Comparison of ENCODE assay signal across 32 cellular contexts in genomic region chr13:48118025-48118424, GRCh38.
"Had no signal": no experiment of that assay in that cellular context is flagged by ENCODE, and none has a peak within 500 bp of the region (broad histone marks: within the 10 kb centered on the region; RNA-seq: fewer than 3 reads in every experiment).

No MANE protein-coding gene starts in this region.

- H3K9me3 ChIP-seq: adrenal gland, body of pancreas, breast epithelium had no signal

- DNase-seq: activated B cell treated with CpG ODN at 0.5 μM for 24 hours; activated CD4-positive, alpha-beta memory T cell treated with anti-CD3 and anti-CD28 coated beads for 36 hours; activated CD4-positive, alpha-beta T cell treated with anti-CD3 and anti-CD28 coated beads for 4 hours; activated CD4-positive, alpha-beta T cell treated with anti-CD3 and anti-CD28 coated beads, Interleukin-2, amount 10 ng/mL, durations not matched to agents 24 days and 14 days; activated CD4-positive, alpha-beta T cell treated with anti-CD3 and anti-CD28 coated beads, Interleukin-2, amount 50 U/mL, for 1 hour; activated CD4-positive, alpha-beta T cell treated with anti-CD3 and anti-CD28 coated beads, Interleukin-2, amount 50 U/mL, for 4 hours; activated CD4-positive, CD25-positive, alpha-beta regulatory T cell treated with anti-CD3 and anti-CD28 coated beads, Interleukin-2, amount 50 U/mL, for 72 hours; activated CD8-positive, alpha-beta memory T cell treated with anti-CD3 and anti-CD28 coated beads, Interleukin-2, amount 50 U/mL, for 4 hours; activated CD8-positive, alpha-beta T cell treated with anti-CD3 and anti-CD28 coated beads for 36 hours; activated effector memory CD4-positive, alpha-beta T cell treated with anti-CD3 and anti-CD28 coated beads, Interleukin-2, amount 50 U/mL, for 16 hours; activated gamma-delta T cell treated with Interleukin-2 at 50 U/mL for 16 hours; activated naive CD4-positive, alpha-beta T cell; activated naive CD4-positive, alpha-beta T cell treated with anti-CD3 and anti-CD28 coated beads for 36 hours; activated naive CD4-positive, alpha-beta T cell treated with anti-CD3 and anti-CD28 coated beads, Interleukin-2, amount 50 U/mL, for 16 hours; activated naive CD8-positive, alpha-beta T cell treated with anti-CD3 and anti-CD28 coated beads for 36 hours; activated T-cell treated with anti-CD3 and anti-CD28 coated beads for 4 hours; activated T-cell treated with anti-CD3 and anti-CD28 coated beads, Interleukin-2, amount 50 U/mL, for 1 hour; activated T-cell treated with anti-CD3 and anti-CD28 coated beads, Interleukin-2, amount 50 U/mL, for 4 hours; activated T-cell treated with anti-CD3 and anti-CD28 coated beads, Interleukin-2, amount 50 U/mL, for 72 hours; adrenal gland; amniotic stem cell; aorta; body of pancreas; brain microvascular endothelial cell; central memory CD4-positive, alpha-beta T cell; T-cell; T-helper 17 cell had no signal

- H3K27ac ChIP-seq: adrenal gland, body of pancreas, brain microvascular endothelial cell, breast epithelium, VCaP had no signal

- H3K36me3 ChIP-seq: adrenal gland, brain microvascular endothelial cell, breast epithelium had no signal

- H3K9me3 Mint-ChIP-seq: activated B cell treated with CpG ODN at 0.5 μM for 24 hours; activated CD4-positive, alpha-beta memory T cell treated with anti-CD3 and anti-CD28 coated beads for 36 hours; activated CD4-positive, alpha-beta T cell treated with anti-CD3 and anti-CD28 coated beads, Interleukin-2, amount 10 ng/mL, durations not matched to agents 24 days and 14 days; activated CD8-positive, alpha-beta T cell treated with anti-CD3 and anti-CD28 coated beads for 36 hours; activated naive CD4-positive, alpha-beta T cell treated with anti-CD3 and anti-CD28 coated beads for 36 hours; activated naive CD4-positive, alpha-beta T cell treated with anti-CD3 and anti-CD28 coated beads, Interleukin-2, amount 50 U/mL, for 72 hours; activated naive CD8-positive, alpha-beta T cell treated with anti-CD3 and anti-CD28 coated beads for 36 hours; activated T-cell treated with anti-CD3 and anti-CD28 coated beads, Interleukin-2, amount 50 U/mL, for 4 hours; activated T-helper 17 cell treated with anti-CD3 and anti-CD28 coated beads, Interleukin-2, amount 50 U/mL, for 72 hours; T-cell had no signal

- H3K27me3 Mint-ChIP-seq: activated CD8-positive, alpha-beta T cell treated with anti-CD3 and anti-CD28 coated beads for 36 hours; activated naive CD8-positive, alpha-beta T cell treated with anti-CD3 and anti-CD28 coated beads for 36 hours had no signal

- H3K4me1 Mint-ChIP-seq: activated B cell treated with CpG ODN at 0.5 μM for 24 hours; activated T-helper 17 cell treated with anti-CD3 and anti-CD28 coated beads, Interleukin-2, amount 50 U/mL, for 72 hours; T-cell had no signal

- H3K27ac Mint-ChIP-seq: activated B cell treated with CpG ODN at 0.5 μM for 24 hours; activated CD4-positive, alpha-beta memory T cell treated with anti-CD3 and anti-CD28 coated beads for 36 hours; activated CD4-positive, alpha-beta T cell treated with anti-CD3 and anti-CD28 coated beads, Interleukin-2, amount 10 ng/mL, durations not matched to agents 24 days and 14 days; activated CD8-positive, alpha-beta T cell treated with anti-CD3 and anti-CD28 coated beads for 36 hours; activated naive CD4-positive, alpha-beta T cell treated with anti-CD3 and anti-CD28 coated beads for 36 hours; activated naive CD4-positive, alpha-beta T cell treated with anti-CD3 and anti-CD28 coated beads, Interleukin-2, amount 50 U/mL, for 72 hours; activated naive CD8-positive, alpha-beta T cell treated with anti-CD3 and anti-CD28 coated beads for 36 hours; activated T-cell treated with anti-CD3 and anti-CD28 coated beads, Interleukin-2, amount 50 U/mL, for 72 hours; activated T-helper 1 cell treated with anti-CD3 and anti-CD28 coated beads, Interleukin-12 subunit alpha, Interleukin-12 subunit beta, Interleukin-2, Interleukin-4 antibody, amounts not matched to agents 30 ng/mL and 10 ng/mL and 1 ng/mL, durations not matched to agents 14 hours and 24 hours and 36 hours; activated T-helper 17 cell treated with anti-CD3 and anti-CD28 coated beads, Interleukin-2, amount 50 U/mL, for 72 hours; T-cell; T-helper 17 cell had no signal

- H3K4me3 ChIP-seq: adrenal gland, body of pancreas, breast epithelium had no signal

- H3K4me1 ChIP-seq: body of pancreas, breast epithelium had no signal

- H3K36me3 Mint-ChIP-seq: activated CD4-positive, alpha-beta memory T cell treated with anti-CD3 and anti-CD28 coated beads for 36 hours; activated naive CD4-positive, alpha-beta T cell treated with anti-CD3 and anti-CD28 coated beads, Interleukin-2, amount 50 U/mL, for 72 hours; activated naive CD8-positive, alpha-beta T cell treated with anti-CD3 and anti-CD28 coated beads for 36 hours; T-cell had no signal

- H3K27me3 ChIP-seq: adrenal gland, body of pancreas, brain microvascular endothelial cell, breast epithelium had no signal

- H3K4me3 Mint-ChIP-seq: activated B cell treated with CpG ODN at 0.5 μM for 24 hours; activated CD4-positive, alpha-beta memory T cell treated with anti-CD3 and anti-CD28 coated beads for 36 hours; activated CD4-positive, alpha-beta T cell treated with anti-CD3 and anti-CD28 coated beads, Interleukin-2, amount 10 ng/mL, durations not matched to agents 24 days and 14 days; activated CD8-positive, alpha-beta T cell treated with anti-CD3 and anti-CD28 coated beads for 36 hours; activated naive CD4-positive, alpha-beta T cell treated with anti-CD3 and anti-CD28 coated beads for 36 hours; activated naive CD8-positive, alpha-beta T cell treated with anti-CD3 and anti-CD28 coated beads for 36 hours; activated T-cell treated with anti-CD3 and anti-CD28 coated beads, Interleukin-2, amount 50 U/mL, for 4 hours; activated T-cell treated with anti-CD3 and anti-CD28 coated beads, Interleukin-2, amount 50 U/mL, for 72 hours; activated T-helper 1 cell treated with anti-CD3 and anti-CD28 coated beads, Interleukin-12 subunit alpha, Interleukin-12 subunit beta, Interleukin-2, Interleukin-4 antibody, amounts not matched to agents 30 ng/mL and 10 ng/mL and 1 ng/mL, durations not matched to agents 14 hours and 24 hours and 36 hours; activated T-helper 17 cell treated with anti-CD3 and anti-CD28 coated beads, Interleukin-2, amount 50 U/mL, for 72 hours; T-cell; T-helper 17 cell had no signal

- ATAC-seq: activated CD8-positive, alpha-beta T cell treated with anti-CD3 and anti-CD28 coated beads for 36 hours; activated naive CD4-positive, alpha-beta T cell treated with anti-CD3 and anti-CD28 coated beads, Interleukin-2, amount 50 U/mL, for 72 hours; activated T-cell treated with anti-CD3 and anti-CD28 coated beads, Interleukin-2, amount 50 U/mL, for 4 hours; activated T-cell treated with anti-CD3 and anti-CD28 coated beads, Interleukin-2, amount 50 U/mL, for 72 hours; activated T-helper 17 cell treated with anti-CD3 and anti-CD28 coated beads, Interleukin-2, amount 50 U/mL, for 72 hours; body of pancreas; T-cell; T-helper 17 cell had no signal
